12 cellular contexts compared by ENCODE assay signal in genomic region chr17:59328534-59329095, GRCh38. TPM values are rescaled to one million over a fixed set of nuclear protein-coding genes. Genes with fewer than 3 reads are reported as not detected.
A peak's percentile ranks its signal among the peaks of the same experiment; 100 is the strongest.
DNase-seq lines count a peak whose midpoint lies in the region; ATAC-seq and TF ChIP-seq lines count a peak whose summit lies in the region.
"Had no signal": no experiment of that assay in that cellular context is flagged by ENCODE, and none has a peak within 500 bp of the region (broad histone marks: within the 10 kb centered on the region; RNA-seq: fewer than 3 reads in every experiment).

No MANE protein-coding gene starts in this region.

- H3K14ac ChIP-seq in trophoblast cell (ENCODE audit: low read length), result peak overlapping the region; percentile 50

- H3K4me3 ChIP-seq in CD4-positive, alpha-beta memory T cell (ENCODE audit: low read length in 2 of 2), result no peak overlapping the region
- no peak overlapping the region for H3K4me3 ChIP-seq in trophoblast cell (ENCODE audit: low read depth, low read length)
- H3K4me3 ChIP-seq in MM.1S (ENCODE audit: low read length), result no peak overlapping the region

- H3K4me1 ChIP-seq in CD4-positive, alpha-beta memory T cell (ENCODE audit: insufficient read depth, low read length), result peaks cover 57% of the 10 kb centered on the region
- H3K4me1 ChIP-seq in trophoblast cell (ENCODE audit: control insufficient read depth in 1 of 2, insufficient read depth in 2 of 2, low read length in 2 of 2) (peaks cover 5 to 15% of the 10 kb centered on the region in 2 experiments), MM.1S (ENCODE audit: low read length) (peaks cover 25% of the 10 kb centered on the region)

- H2AFZ ChIP-seq in trophoblast cell (ENCODE audit: insufficient read depth, low read length, poor library complexity) (no peak overlapping the region), MM.1S (ENCODE audit: low read length) (no peak overlapping the region)

- no peak overlapping the region for H2BK5ac ChIP-seq in trophoblast cell (ENCODE audit: low read depth, low read length, poor library complexity)

- H2AK5ac ChIP-seq in trophoblast cell (ENCODE audit: low read length), result peak overlapping the region; percentile 58

- TF ChIP-seq CTCF in MM.1S (IDR thresholded peaks at IDR 0.05; ENCODE audit: low read length), result no peak

- H2BK12ac ChIP-seq in trophoblast cell (ENCODE audit: low read length), result peak overlapping the region; percentile 78

- no peak overlapping the region for H4K12ac ChIP-seq in trophoblast cell (ENCODE audit: low read depth, low read length)

- no peak overlapping the region for H3K18ac ChIP-seq in trophoblast cell (ENCODE audit: low read length)

- peaks cover 34 to 58% (median 42%) of the 10 kb centered on the region in 4 donors for H3K4me1 Mint-ChIP-seq in CD4-positive, alpha-beta memory T cell
- peaks cover 25 to 35% of the 10 kb centered on the region in 2 donors for H3K4me1 Mint-ChIP-seq in effector memory CD8-positive, alpha-beta T cell (ENCODE audit: low read depth in 2 of 2)

- CTCF ChIA-PET in CD4-positive, alpha-beta memory T cell (lab: Charles Lee; ENCODE audit: partially characterized antibody), result interaction anchor here (0.6 to 4.1 kb wide), 19 partner anchors 8 to 195 kb away, joined by 3 to 145 read pairs (median 7); no protein-coding TSS in a partner anchor

- H3K79me2 ChIP-seq in trophoblast cell (ENCODE audit: control insufficient read depth, insufficient read depth, low read length, poor library complexity), result peaks cover 15% of the 10 kb centered on the region
- peaks cover 11% of the 10 kb centered on the region; the same call in 1 of the 2 replicates for H3K79me2 ChIP-seq in MM.1S (ENCODE audit: low read length)

- intact Hi-C loops in CD4-positive, alpha-beta memory T cell (cut with micrococcal nuclease), result loop anchor here (1.0 kb wide), 4 partner anchors 17 to 112 kb away; no protein-coding TSS in a partner anchor

- H4K91ac ChIP-seq in trophoblast cell (ENCODE audit: low read depth, low read length), result peak overlapping the region; percentile 58

- H3K9me3 ChIP-seq in CD4-positive, alpha-beta memory T cell (ENCODE audit: control insufficient read depth in 1 of 2, low read length in 2 of 2), result no peaks in the 10 kb centered on the region
- H3K9me3 ChIP-seq in trophoblast cell (ENCODE audit: insufficient read depth, low read depth, low read length) (no peaks in the 10 kb centered on the region), MM.1S (replicated peaks; ENCODE audit: insufficient read depth, low read length) (no peaks in the 10 kb centered on the region)

- no peak overlapping the region for H3K4ac ChIP-seq in trophoblast cell (ENCODE audit: low read depth, low read length)

- H3K27ac Mint-ChIP-seq in CD4-positive, alpha-beta memory T cell, result peak overlapping the region; percentile 59 to 93 (median 86)
- H3K27ac Mint-ChIP-seq in effector memory CD8-positive, alpha-beta T cell, result peak overlapping the region; percentile 49 to 87

- no peak for DNase-seq in CD4-positive, alpha-beta memory T cell
- peak; percentile 86 for DNase-seq in NCI-H2171 (lab: John Stamatoyannopoulos, UW)
- no peak for DNase-seq in effector memory CD8-positive, alpha-beta T cell
- no peak for DNase-seq in trophoblast cell
- DNase-seq in hepatic stellate cell (ENCODE audit: low spot score), result no peak
- no peak for DNase-seq in MM.1S
- DNase-seq: activated naive CD4-positive, alpha-beta T cell treated with Interleukin-2 at 50 U/mL for 16 hours; H7; NCI-H1092; OCI-M1 had no signal

- H3K79me1 ChIP-seq in trophoblast cell (ENCODE audit: low read length), result peaks cover 18% of the 10 kb centered on the region

- peaks cover 19% of the 10 kb centered on the region for H3F3A ChIP-seq in MM.1S (ENCODE audit: insufficient read depth, low read length)

- POLR2A ChIA-PET in CD4-positive, alpha-beta memory T cell (lab: Charles Lee; ENCODE audit: partially characterized antibody), result interaction anchor here (0.8 to 4.8 kb wide), 8 partner anchors 12 to 379 kb away, joined by 3 to 55 read pairs (median 8); partner anchors contain the start of genes PTRH2 and VMP1

- peaks cover 0 to 10% of the 10 kb centered on the region in 2 donors for H3K36me3 Mint-ChIP-seq in CD4-positive, alpha-beta memory T cell
- peaks cover 4% of the 10 kb centered on the region for H3K36me3 Mint-ChIP-seq in effector memory CD8-positive, alpha-beta T cell (ENCODE audit: insufficient read depth)

- peak overlapping the region; percentile 54 for H4K8ac ChIP-seq in trophoblast cell (ENCODE audit: low read depth, low read length)

- H3K27ac ChIP-seq in CD4-positive, alpha-beta memory T cell (ENCODE audit: low read depth, low read length), result no peak overlapping the region
- H3K27ac ChIP-seq in trophoblast cell (ENCODE audit: low read depth, low read length), result no peak overlapping the region
- no peak overlapping the region for H3K27ac ChIP-seq in MM.1S (ENCODE audit: low read length)

- peak overlapping the region in 1 of 8 donors; percentile 9 for H3K4me3 Mint-ChIP-seq in CD4-positive, alpha-beta memory T cell
- no peak overlapping the region for H3K4me3 Mint-ChIP-seq in effector memory CD8-positive, alpha-beta T cell

- no peaks in the 10 kb centered on the region for H3K27me3 ChIP-seq in CD4-positive, alpha-beta memory T cell (ENCODE audit: insufficient read depth, low read length)
- H3K27me3 ChIP-seq in trophoblast cell (ENCODE audit: insufficient read depth, low read length) (no peaks in the 10 kb centered on the region), MM.1S (replicated peaks; ENCODE audit: insufficient read depth, low read length) (no peaks in the 10 kb centered on the region)

- peak overlapping the region; percentile 21 for H2BK120ac ChIP-seq in trophoblast cell (ENCODE audit: insufficient read depth, low read length, poor library complexity)

- H3K9me2 ChIP-seq in MM.1S (replicated peaks; ENCODE audit: insufficient read depth, low read length), result no peaks in the 10 kb centered on the region

- H3K4me2 ChIP-seq in trophoblast cell (ENCODE audit: low read length) (no peak overlapping the region), MM.1S (ENCODE audit: low read depth, low read length) (no peak overlapping the region)

- no peak overlapping the region for H3K9ac ChIP-seq in trophoblast cell (ENCODE audit: low read length)
- no peak overlapping the region for H3K9ac ChIP-seq in MM.1S (ENCODE audit: low read length)

- no peak for ATAC-seq in effector memory CD8-positive, alpha-beta T cell (replicated peaks)
- ATAC-seq in HG02623 (IDR thresholded peaks at IDR 0.05; ENCODE audit: unreplicated experiment), result no peak
- ATAC-seq in HG03139 (IDR thresholded peaks at IDR 0.05; ENCODE audit: unreplicated experiment), result no peak

- H3K27me3 Mint-ChIP-seq in CD4-positive, alpha-beta memory T cell, result no peaks in the 10 kb centered on the region
- H3K27me3 Mint-ChIP-seq in effector memory CD8-positive, alpha-beta T cell, result no peaks in the 10 kb centered on the region

- no peaks in the 10 kb centered on the region for H4K20me1 ChIP-seq in MM.1S (ENCODE audit: insufficient read depth, low read length)

- no peak overlapping the region for H3K23ac ChIP-seq in trophoblast cell (ENCODE audit: low read length)

- whole genome bisulfite sequencing in trophoblast cell (ENCODE audit: extremely low coverage, insufficient coverage, insufficient read length), result 100% methylated on average over 1 of the region's 2 CpGs

- H3K36me3 ChIP-seq in CD4-positive, alpha-beta memory T cell (ENCODE audit: insufficient read depth, low read length), result no peaks in the 10 kb centered on the region
- no peaks in the 10 kb centered on the region for H3K36me3 ChIP-seq in trophoblast cell (ENCODE audit: control insufficient read depth in 1 of 2, insufficient read depth in 2 of 2, low read length in 2 of 2)
- no peaks in the 10 kb centered on the region for H3K36me3 ChIP-seq in MM.1S (replicated peaks; ENCODE audit: insufficient read depth, low read length)

- no peaks in the 10 kb centered on the region for H3K9me3 Mint-ChIP-seq in CD4-positive, alpha-beta memory T cell
- no peaks in the 10 kb centered on the region for H3K9me3 Mint-ChIP-seq in effector memory CD8-positive, alpha-beta T cell

RNA-seq across cellular contexts. Expression of gene YPEL2, which starts 2.8 kb away (rescaled TPM):
- total RNA-seq in CD4-positive, alpha-beta memory T cell, result 10 to 100 TPM; 42.2 to 42.4 TPM
- polyA plus RNA-seq in CD4-positive, alpha-beta memory T cell, result 10 to 100 TPM in 1 of 2 donors, 1 to 10 TPM in 1; 9.9 to 20.3 TPM
- polyA plus RNA-seq in trophoblast cell (2013), result 17.0 and 17.3 TPM in 2 replicates
